26 cellular contexts compared by ENCODE assay signal in the genomic region with DNA sequence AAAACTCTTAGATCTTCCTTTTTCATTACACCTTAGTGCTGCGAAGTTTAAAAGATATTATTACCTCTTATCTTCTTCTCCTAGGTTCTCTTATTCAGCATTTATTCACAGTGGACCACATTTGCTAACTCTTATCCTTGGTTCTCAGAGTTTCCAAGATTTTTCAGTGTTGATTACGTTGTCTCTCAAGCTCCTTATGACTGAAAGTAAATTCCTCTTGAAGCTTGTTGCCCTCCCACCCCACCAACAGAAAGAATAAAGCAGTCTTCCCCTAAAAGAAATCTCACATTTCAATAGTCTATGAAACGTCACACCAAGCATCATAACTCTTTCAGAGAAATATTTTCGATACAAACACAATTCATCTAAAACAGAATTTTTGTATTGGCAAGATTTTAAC.
"Had no signal": no experiment of that assay in that cellular context is flagged by ENCODE, and none has a peak within 500 bp of the region (broad histone marks: within the 10 kb centered on the region; RNA-seq: fewer than 3 reads in every experiment).

No MANE protein-coding gene starts in this region.

- ATAC-seq: activated CD8-positive, alpha-beta T cell treated with anti-CD3 and anti-CD28 coated beads, Interleukin-2, amount 10 ng/mL, durations not matched to agents 7 days and 5 days had no signal

- H3K27ac ChIP-seq: adrenal gland, brain microvascular endothelial cell, KMS-11, Peyer's patch, RWPE1 had no signal

- H3K9ac ChIP-seq: KMS-11 had no signal

- H3K36me3 ChIP-seq: adrenal gland, brain microvascular endothelial cell, MG63, Peyer's patch, SJCRH30 had no signal

- H3K27me3 ChIP-seq: adrenal gland, brain microvascular endothelial cell, MG63, Peyer's patch, SJCRH30 had no signal

- H3K4me2 ChIP-seq: KMS-11 had no signal

- H3K9me3 ChIP-seq: adrenal gland, MG63, Peyer's patch, SJCRH30 had no signal

- H3K4me1 ChIP-seq: adrenal gland, Peyer's patch had no signal

- DNase-seq: activated CD4-positive, alpha-beta T cell treated with anti-CD3 and anti-CD28 coated beads for 48 hours; activated CD4-positive, alpha-beta T cell treated with anti-CD3 and anti-CD28 coated beads, Interleukin-2, amount 50 U/mL, for 4 hours; activated CD4-positive, CD25-positive, alpha-beta regulatory T cell treated with anti-CD3 and anti-CD28 coated beads, Interleukin-2, amount 50 U/mL, for 72 hours; activated CD8-positive, alpha-beta memory T cell treated with anti-CD3 and anti-CD28 coated beads, Interleukin-2, amount 50 U/mL, for 48 hours; activated CD8-positive, alpha-beta T cell treated with anti-CD3 and anti-CD28 coated beads, Interleukin-2, amount 10 ng/mL, durations not matched to agents 7 days and 5 days; activated naive CD4-positive, alpha-beta T cell treated with anti-CD3 and anti-CD28 coated beads, Interleukin-2, amount 50 U/mL, for 16 hours; activated naive CD8-positive, alpha-beta T cell treated with anti-CD3 and anti-CD28 coated beads, Interleukin-2, amount 10 ng/mL, durations not matched to agents 7 days and 5 days; activated T-cell treated with anti-CD3 and anti-CD28 coated beads, Interleukin-2, amount 50 U/mL, for 1 hour; adrenal gland; aorta; brain microvascular endothelial cell; MG63; NCI-H1092 treated with DMSO at 0.1 percent for 48 hours; NCI-H1417 treated with DMSO at 0.1 percent for 48 hours; NCI-H1694; NCI-H2029; NCI-H345; NCI-H510A; NCI-H526 treated with DMSO at 0.1 percent for 48 hours; NK-92 treated with Interleukin-12 subunit alpha and Interleukin-12 subunit beta, amount 100 ng/mL, for 24 hours; OCI-M1; Peyer's patch; Right ventricle myocardium superior had no signal

- H3K4me3 ChIP-seq: adrenal gland, MG63, Peyer's patch, SJCRH30 had no signal
